ENCODE assay signal across 15 cellular contexts in genomic region chr6:21952367-21952766, GRCh38.
DNase-seq lines count a peak whose midpoint lies in the region; ATAC-seq, FAIRE-seq and TF ChIP-seq lines count a peak whose summit lies in the region.
"Had no signal": no experiment of that assay in that cellular context is flagged by ENCODE, and none has a peak within 500 bp of the region (broad histone marks: within the 10 kb centered on the region; RNA-seq: fewer than 3 reads in every experiment).

No MANE protein-coding gene starts in this region.

- no peak overlapping the region for H3K4me2 ChIP-seq in HepG2 (ENCODE audit: low read depth, low read length)

- H3K36me3 ChIP-seq in HepG2 (replicated peaks in 1 of 2; ENCODE audit: control insufficient read depth in 1 of 2, insufficient read depth in 2 of 2, low read length in 2 of 2): no peaks in the 10 kb centered on the region
- no peaks in the 10 kb centered on the region for H3K36me3 ChIP-seq in right lobe of liver
- no peaks in the 10 kb centered on the region for H3K36me3 ChIP-seq in uterus

- no peak for TF ChIP-seq RAD21 in HepG2 (CRISPR knock-in tag; IDR thresholded peaks at IDR 0.05)

- H3K4me3 ChIP-seq in HepG2 (replicated peaks in 1 of 3; ENCODE audit: insufficient read depth in 1 of 3, low read depth in 2 of 3, low read length in 3 of 3): no peak overlapping the region
- no peak overlapping the region for H3K4me3 ChIP-seq in right lobe of liver
- H3K4me3 ChIP-seq in uterus: no peak overlapping the region
- H3K4me3 ChIP-seq: GM23248 had no signal

- H3K36me3 Mint-ChIP-seq in brain (no peaks in the 10 kb centered on the region), mesothelial cell of epicardium (peaks cover 2% of the 10 kb centered on the region)
- H3K36me3 Mint-ChIP-seq: CD14-positive monocyte; CD8-positive, alpha-beta T cell; IgD-negative memory B cell had no signal

- no peak for ATAC-seq in HepG2
- ATAC-seq in right lobe of liver: no peak
- no peak for ATAC-seq in GM18909 (IDR thresholded peaks at IDR 0.05; ENCODE audit: poor library complexity, unreplicated experiment)
- no peak for ATAC-seq in HG02588 (IDR thresholded peaks at IDR 0.05; ENCODE audit: unreplicated experiment)
- ATAC-seq in HG02870 (IDR thresholded peaks at IDR 0.05; ENCODE audit: unreplicated experiment): no peak
- ATAC-seq: CD8-positive, alpha-beta T cell had no signal

- intact Hi-C loops in HepG2 (cut with micrococcal nuclease; ENCODE audit: unreplicated experiment): no loop called here
- intact Hi-C loops in right lobe of liver (cut with DNase I): no loop called here
- intact Hi-C loops in uterus (cut with DNase I; ENCODE audit: low total_unique reads): no loop called here

- H3K27ac ChIP-seq in HepG2 (ENCODE audit: extremely low read length, insufficient read depth, low read length) (no peak overlapping the region), right lobe of liver (no peak overlapping the region), uterus (peak overlapping the region; percentile 78 to 80)
- H3K27ac ChIP-seq: 22Rv1, GM23248 had no signal

- H3K79me2 ChIP-seq in HepG2 (ENCODE audit: insufficient read depth, low read length): no peaks in the 10 kb centered on the region

- TF ChIP-seq POLR2A in HepG2 (IDR thresholded peaks at IDR 0.05; ENCODE audit: insufficient read depth in 1 of 2, low read depth in 2 of 2, low read length in 2 of 2): no peak
- no peak for TF ChIP-seq POLR2A in right lobe of liver (IDR thresholded peaks at IDR 0.05)
- no peak for TF ChIP-seq POLR2A in uterus (IDR thresholded peaks at IDR 0.05)

- no peaks in the 10 kb centered on the region for H3K27me3 ChIP-seq in HepG2 (ENCODE audit: control insufficient read depth in 1 of 2, insufficient read depth in 2 of 2, low read length in 2 of 2)
- H3K27me3 ChIP-seq in right lobe of liver: no peaks in the 10 kb centered on the region
- H3K27me3 ChIP-seq in uterus: no peaks in the 10 kb centered on the region

- in situ Hi-C loops in HepG2 (cut with HindIII; ENCODE audit: extremely low pct_ligation_motif_present, low pct_unique_long_range_greater_than_20kb): no loop called here

- no peaks in the 10 kb centered on the region for H3K27me3 Mint-ChIP-seq in brain
- H3K27me3 Mint-ChIP-seq in mesothelial cell of epicardium (ENCODE audit: low read depth): no peaks in the 10 kb centered on the region
- H3K27me3 Mint-ChIP-seq: IgD-negative memory B cell had no signal

- H3K9me3 Mint-ChIP-seq in brain: no peaks in the 10 kb centered on the region
- no peaks in the 10 kb centered on the region for H3K9me3 Mint-ChIP-seq in mesothelial cell of epicardium
- H3K9me3 Mint-ChIP-seq: CD14-positive monocyte; CD8-positive, alpha-beta T cell; IgD-negative memory B cell had no signal

- no peak overlapping the region for H2AFZ ChIP-seq in HepG2 (ENCODE audit: low read length)
- H2AFZ ChIP-seq: GM23248 had no signal

- H3K27ac Mint-ChIP-seq in brain: peak overlapping the region in 3 of 5 experiments; percentile 59 to 87 (median 67)
- peak overlapping the region; percentile 19 for H3K27ac Mint-ChIP-seq in mesothelial cell of epicardium
- H3K27ac Mint-ChIP-seq: CD14-positive monocyte, IgD-negative memory B cell had no signal

- 73% methylated on average over 7 of the region's 7 CpGs for WGBS in HepG2 (ENCODE audit: low lambda C conversion rate)
- 93% methylated on average over 6 of the region's 7 CpGs for WGBS in right lobe of liver (ENCODE audit: insufficient coverage, low coverage, low lambda C conversion rate, missing lambda C conversion rate)

- H3K4me1 Mint-ChIP-seq in brain (peaks cover 88% of the 10 kb centered on the region), mesothelial cell of epicardium (peaks cover 65% of the 10 kb centered on the region)
- H3K4me1 Mint-ChIP-seq: IgD-negative memory B cell had no signal

- H4K20me1 ChIP-seq in HepG2 (ENCODE audit: insufficient read depth, low read length): no peaks in the 10 kb centered on the region

- H3K4me1 ChIP-seq in HepG2 (ENCODE audit: insufficient read depth, low read length) (peaks cover 33% of the 10 kb centered on the region), right lobe of liver (no peaks in the 10 kb centered on the region), uterus (peaks cover 0 to 10% of the 10 kb centered on the region in 2 donors)

- BruUV-seq in HepG2 (replicated peaks; lab: Mats Ljungman, UMichigan): no TSS peak

- no peak for DNase-seq in HepG2 (ENCODE audit: low spot score)
- no peak for DNase-seq in right lobe of liver
- no peak for DNase-seq in mesothelial cell of epicardium (ENCODE audit: low spot score in 2 of 2, unreplicated experiment in 2 of 2)
- DNase-seq in uterus: no peak
- DNase-seq: CD8-positive, alpha-beta T cell; COR-L47; GM23248; H7 had no signal

- FAIRE-seq in HepG2 (lab: Jason Lieb, UNC): no peak

- H3K9ac ChIP-seq in HepG2 (ENCODE audit: insufficient read depth, low read depth, low read length): no peak overlapping the region
- H3K9ac ChIP-seq: GM23248 had no signal

- no peaks in the 10 kb centered on the region for H3K9me3 ChIP-seq in HepG2 (ENCODE audit: low read length)
- H3K9me3 ChIP-seq in right lobe of liver: no peaks in the 10 kb centered on the region
- H3K9me3 ChIP-seq in uterus: no peaks in the 10 kb centered on the region

- TF ChIP-seq EP300 in HepG2 (IDR thresholded peaks at IDR 0.05; ENCODE audit: low read depth in 2 of 2, low read length in 2 of 2) (no peak), HepG2 (CRISPR knock-in tag; IDR thresholded peaks at IDR 0.05; ENCODE audit: borderline replicate concordance) (no peak)

- POLR2A ChIA-PET in HepG2 (lab: Yijun Ruan, JAX): no interaction called here

- no peak overlapping the region for H3K4me3 Mint-ChIP-seq in brain
- H3K4me3 Mint-ChIP-seq in mesothelial cell of epicardium: no peak overlapping the region
- H3K4me3 Mint-ChIP-seq: CD14-positive monocyte, IgD-negative memory B cell had no signal

- TF ChIP-seq CTCF in HepG2 (CRISPR knock-in tag; IDR thresholded peaks at IDR 0.05) (no peak), right lobe of liver (IDR thresholded peaks at IDR 0.05) (no peak), brain (conservative IDR thresholded peaks at IDR 0.05) (no peak), mesothelial cell of epicardium (IDR thresholded peaks at IDR 0.05; ENCODE audit: unreplicated experiment) (no peak), uterus (IDR thresholded peaks at IDR 0.05) (no peak)

- CTCF ChIA-PET in HepG2 (lab: Yijun Ruan, JAX; ENCODE audit: low intra/inter-chr PET ratio, low total read pairs): no interaction called here

TF ChIP-seq in HepG2, 621 proteins besides CTCF, POLR2A, EP300 and RAD21:
- no peak for TF ChIP-seq ZFAT (CRISPR knock-in tag; conservative IDR thresholded peaks at IDR 0.05)
- TF ChIP-seq ZNF180 (CRISPR knock-in tag; IDR thresholded peaks at IDR 0.05; ENCODE audit: borderline replicate concordance, low read depth): no peak
- TF ChIP-seq MNT (IDR thresholded peaks at IDR 0.05): peak; percentile 95
- no peak for TF ChIP-seq ZNF10 (CRISPR knock-in tag; IDR thresholded peaks at IDR 0.05; ENCODE audit: borderline replicate concordance, low read depth)
- no peak for TF ChIP-seq IKZF4 (CRISPR knock-in tag; IDR thresholded peaks at IDR 0.05; ENCODE audit: borderline replicate concordance, low read depth, not compliant biosample characterization)
- no peak for TF ChIP-seq PCBP2 (optimal IDR thresholded peaks at IDR 0.05; ENCODE audit: low read depth, low read length, poor library complexity, severe bottlenecking)
- TF ChIP-seq REPIN1 (CRISPR knock-in tag; IDR thresholded peaks at IDR 0.05; ENCODE audit: borderline replicate concordance, low read depth): no peak
- no peak for TF ChIP-seq HIC2 (CRISPR knock-in tag; IDR thresholded peaks at IDR 0.05; ENCODE audit: low read depth)

Comparison
In these comparisons a context has a peak if more than half of its experiments do, and no peak if none do; other contexts are left out.
1. H3K27ac ChIP-seq: peak in uterus (2 of 2); none in HepG2 (single experiment) and right lobe of liver (0 of 3).